In the genomic region with DNA sequence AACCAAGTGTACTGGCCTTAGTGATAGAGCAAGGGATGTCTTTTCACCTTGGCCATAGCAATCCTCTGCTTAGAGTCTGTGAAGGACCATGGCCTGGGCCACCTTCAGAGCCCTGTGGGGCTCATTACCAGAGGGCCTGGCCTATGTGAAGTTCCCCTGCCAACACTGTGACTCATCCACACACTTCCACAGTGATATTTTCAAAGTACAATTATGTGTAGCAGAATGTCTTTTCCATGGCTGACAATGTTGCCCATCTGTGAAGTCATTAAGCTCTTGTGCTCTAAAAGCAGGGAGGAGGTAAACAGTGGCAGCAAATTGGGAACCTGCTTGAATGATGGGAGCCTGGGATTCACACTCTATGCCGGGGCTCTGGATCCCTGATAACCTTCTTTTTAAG, we compare ENCODE assay signal across 36 cellular contexts. TPM values are rescaled to one million over a fixed set of nuclear protein-coding genes. Genes with fewer than 3 reads are reported as not detected.
"Had no signal": no experiment of that assay in that cellular context is flagged by ENCODE, and none has a peak within 500 bp of the region (broad histone marks: within the 10 kb centered on the region; RNA-seq: fewer than 3 reads in every experiment).

No MANE protein-coding gene starts in this region.

- H3K27me3 ChIP-seq: ascending aorta, body of pancreas, breast epithelium, MG63 had no signal

- DNase-seq: activated CD4-positive, alpha-beta T cell treated with anti-CD3 and anti-CD28 coated beads for 1 hour; activated CD4-positive, alpha-beta T cell treated with anti-CD3 and anti-CD28 coated beads, Interleukin-2, amount 10 ng/mL, durations not matched to agents 24 days and 14 days; activated CD4-positive, alpha-beta T cell treated with anti-CD3 and anti-CD28 coated beads, Interleukin-2, amount 50 U/mL, for 4 hours; activated CD4-positive, CD25-positive, alpha-beta regulatory T cell; activated CD8-positive, alpha-beta T cell treated with anti-CD3 and anti-CD28 coated beads for 36 hours; activated effector memory CD4-positive, alpha-beta T cell treated with anti-CD3 and anti-CD28 coated beads, Interleukin-2, amount 50 U/mL, for 16 hours; activated naive CD4-positive, alpha-beta T cell; activated naive CD4-positive, alpha-beta T cell treated with anti-CD3 and anti-CD28 coated beads, Interleukin-2, amount 50 U/mL, for 16 hours; activated naive CD8-positive, alpha-beta T cell treated with anti-CD3 and anti-CD28 coated beads for 36 hours; activated T-cell treated with anti-CD3 and anti-CD28 coated beads, Interleukin-2, amount 50 U/mL, for 1 hour; activated T-cell treated with anti-CD3 and anti-CD28 coated beads, Interleukin-2, amount 50 U/mL, for 72 hours; amygdala; body of pancreas; Karpas-422; MG63; NCI-H1048; NCI-H1105 treated with DMSO at 0.1 percent for 48 hours; NCI-H1436; NCI-H1694; NCI-H1930; NCI-H2081 treated with DMSO at 0.1 percent for 48 hours; NCI-H226; NCI-H446 treated with DMSO at 0.1 percent for 48 hours; NCI-H524; NCI-H69; NK-92 treated with Interleukin-12 subunit alpha and Interleukin-12 subunit beta, amount 100 ng/mL, for 24 hours; PC-9; Right ventricle myocardium superior; SW 1271; T-helper 1 cell; T-helper 2 cell; T-helper 9 cell; WERI-Rb-1 had no signal

- ATAC-seq: activated CD8-positive, alpha-beta T cell treated with anti-CD3 and anti-CD28 coated beads for 36 hours; activated T-cell treated with anti-CD3 and anti-CD28 coated beads, Interleukin-2, amount 50 U/mL, for 72 hours; activated T-helper 17 cell treated with anti-CD3 and anti-CD28 coated beads, Interleukin-2, amount 50 U/mL, for 72 hours; body of pancreas had no signal

- H3K9me3 ChIP-seq: ascending aorta, body of pancreas, breast epithelium, MG63 had no signal

- H3K27ac ChIP-seq: ascending aorta, body of pancreas, breast epithelium, PC-9, WERI-Rb-1 had no signal

- H3K36me3 ChIP-seq: ascending aorta, breast epithelium, MG63, WERI-Rb-1 had no signal

- H3K4me3 ChIP-seq: ascending aorta, body of pancreas, breast epithelium, MG63, PC-9 had no signal

- H3K4me1 ChIP-seq: ascending aorta, breast epithelium had no signal

- H2AFZ ChIP-seq: PC-9 had no signal

- H3K4me2 ChIP-seq: PC-9 had no signal

RNA-seq across cellular contexts. Expression of gene CACNA1D, which starts 12.2 kb away (rescaled TPM):
- total RNA-seq: activated CD8-positive, alpha-beta T cell treated with anti-CD3 and anti-CD28 coated beads for 36 hours; activated naive CD8-positive, alpha-beta T cell treated with anti-CD3 and anti-CD28 coated beads for 36 hours; PC-9 had no signal
